ENCODE assay signal across 8 cellular contexts in genomic region chr20:58850693-58851174, GRCh38. TPM values are rescaled to one million over a fixed set of nuclear protein-coding genes. Genes with fewer than 3 reads are reported as not detected.
A peak's percentile ranks its signal among the peaks of the same experiment; 100 is the strongest.
DNase-seq lines count a peak whose midpoint lies in the region; ATAC-seq, FAIRE-seq and TF ChIP-seq lines count a peak whose summit lies in the region.

Gene GNAS-AS1, minus strand, starts transcription at chr20:58850902.

- no peaks in the 10 kb centered on the region for H3K36me3 Mint-ChIP-seq in glutamatergic neuron (ENCODE audit: unreplicated experiment)

- peak within 1 kb of the TSS; percentile 85 for H3K4me3 Mint-ChIP-seq in glutamatergic neuron (ENCODE audit: unreplicated experiment)

- H3K36me3 ChIP-seq in tibial artery: no peaks in the 10 kb centered on the region

- H3K4me3 ChIP-seq in tibial artery: peak within 1 kb of the TSS; percentile 26 to 48

- DNase-seq in RCC 7860 (ENCODE audit: low spot score): peak; percentile 74
- DNase-seq in activated naive CD4-positive, alpha-beta T cell (lab: John Stamatoyannopoulos, UW): peak; percentile 51 to 69 (median 61)
- peak; percentile 97 for DNase-seq in glutamatergic neuron
- DNase-seq in pons (ENCODE audit: low spot score): peak; percentile 61
- DNase-seq in tibial artery: peak in 1 of 2 donors; percentile 78
- no peak for DNase-seq in NCI-H1436 (lab: John Stamatoyannopoulos, UW)

- no peak within 1 kb of the TSS for H3K27ac ChIP-seq in tibial artery

- no peaks in the 10 kb centered on the region for H3K9me3 ChIP-seq in tibial artery

- peaks cover 0 to 28% (median 19%) of the 10 kb centered on the region in 4 donors for H3K4me1 ChIP-seq in tibial artery

- intact Hi-C loops in tibial artery (cut with DNase I; ENCODE audit: low total_unique reads): no loop called here

- ATAC-seq in HG03039 (IDR thresholded peaks at IDR 0.05; ENCODE audit: unreplicated experiment): peak; percentile 66

- FAIRE-seq in RCC 7860 (lab: Jason Lieb, UNC): peak; percentile 42

- H3K4me1 Mint-ChIP-seq in glutamatergic neuron (ENCODE audit: low read depth, unreplicated experiment): peaks cover 19% of the 10 kb centered on the region

- H3K27me3 Mint-ChIP-seq in glutamatergic neuron (ENCODE audit: unreplicated experiment): peaks cover 11% of the 10 kb centered on the region

- TF ChIP-seq CTCF in glutamatergic neuron (IDR thresholded peaks at IDR 0.05; ENCODE audit: partially characterized antibody, unreplicated experiment) (peak; percentile 46), tibial artery (IDR thresholded peaks at IDR 0.05) (no peak)

- H3K27ac Mint-ChIP-seq in glutamatergic neuron (ENCODE audit: unreplicated experiment): peak within 1 kb of the TSS; percentile 94

- H3K27me3 ChIP-seq in tibial artery: peaks cover 0 to 78% of the 10 kb centered on the region in 2 donors

- H3K9me3 Mint-ChIP-seq in glutamatergic neuron (ENCODE audit: unreplicated experiment): no peaks in the 10 kb centered on the region

- TF ChIP-seq POLR2A in GM18526 (IDR thresholded peaks at IDR 0.05; ENCODE audit: extremely low read depth, insufficient read length): peak; percentile 52

RNA-seq across cellular contexts. Expression of gene GNAS-AS1, which starts in this region (rescaled TPM):
- 11.7 TPM for total RNA-seq in glutamatergic neuron (ENCODE audit: unreplicated experiment)
